1 cellular context compared by ENCODE assay signal in the genomic region with DNA sequence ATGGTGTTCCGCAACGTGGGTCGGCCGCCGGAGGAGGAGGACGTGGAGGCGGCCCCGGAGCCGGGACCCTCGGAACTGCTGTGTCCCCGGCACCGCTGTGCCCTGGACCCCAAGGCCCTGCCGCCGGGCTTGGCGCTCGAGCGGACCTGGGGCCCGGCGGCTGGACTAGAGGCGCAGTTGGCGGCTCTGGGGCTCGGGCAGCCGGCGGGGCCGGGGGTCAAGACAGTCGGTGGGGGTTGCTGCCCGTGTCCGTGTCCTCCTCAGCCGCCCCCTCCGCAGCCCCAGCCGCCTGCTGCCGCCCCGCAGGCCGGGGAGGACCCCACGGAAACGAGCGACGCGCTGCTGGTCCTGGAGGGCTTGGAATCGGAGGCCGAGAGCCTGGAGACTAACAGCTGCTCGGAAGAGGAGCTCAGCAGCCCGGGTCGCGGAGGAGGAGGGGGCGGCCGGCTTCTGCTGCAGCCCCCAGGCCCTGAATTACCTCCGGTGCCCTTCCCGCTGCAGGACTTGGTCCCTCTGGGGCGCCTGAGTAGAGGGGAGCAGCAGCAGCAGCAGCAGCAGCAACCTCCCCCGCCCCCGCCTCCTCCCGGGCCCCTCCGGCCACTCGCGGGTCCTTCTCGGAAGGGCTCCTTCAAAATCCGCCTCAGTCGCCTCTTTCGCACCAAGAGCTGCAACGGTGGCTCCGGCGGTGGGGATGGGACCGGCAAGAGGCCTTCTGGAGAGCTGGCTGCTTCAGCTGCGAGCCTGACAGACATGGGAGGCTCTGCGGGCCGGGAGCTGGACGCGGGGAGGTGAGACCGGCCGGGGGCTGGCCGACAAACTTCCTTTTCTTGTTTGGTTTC.
TF ChIP-seq lines count a peak whose summit lies in the region.

No MANE protein-coding gene starts in this region.

TF ChIP-seq in HCT116, 20 proteins besides CTCF, POLR2A, EP300 and RAD21 (continued from another document):
- TF ChIP-seq, protein P1, sequence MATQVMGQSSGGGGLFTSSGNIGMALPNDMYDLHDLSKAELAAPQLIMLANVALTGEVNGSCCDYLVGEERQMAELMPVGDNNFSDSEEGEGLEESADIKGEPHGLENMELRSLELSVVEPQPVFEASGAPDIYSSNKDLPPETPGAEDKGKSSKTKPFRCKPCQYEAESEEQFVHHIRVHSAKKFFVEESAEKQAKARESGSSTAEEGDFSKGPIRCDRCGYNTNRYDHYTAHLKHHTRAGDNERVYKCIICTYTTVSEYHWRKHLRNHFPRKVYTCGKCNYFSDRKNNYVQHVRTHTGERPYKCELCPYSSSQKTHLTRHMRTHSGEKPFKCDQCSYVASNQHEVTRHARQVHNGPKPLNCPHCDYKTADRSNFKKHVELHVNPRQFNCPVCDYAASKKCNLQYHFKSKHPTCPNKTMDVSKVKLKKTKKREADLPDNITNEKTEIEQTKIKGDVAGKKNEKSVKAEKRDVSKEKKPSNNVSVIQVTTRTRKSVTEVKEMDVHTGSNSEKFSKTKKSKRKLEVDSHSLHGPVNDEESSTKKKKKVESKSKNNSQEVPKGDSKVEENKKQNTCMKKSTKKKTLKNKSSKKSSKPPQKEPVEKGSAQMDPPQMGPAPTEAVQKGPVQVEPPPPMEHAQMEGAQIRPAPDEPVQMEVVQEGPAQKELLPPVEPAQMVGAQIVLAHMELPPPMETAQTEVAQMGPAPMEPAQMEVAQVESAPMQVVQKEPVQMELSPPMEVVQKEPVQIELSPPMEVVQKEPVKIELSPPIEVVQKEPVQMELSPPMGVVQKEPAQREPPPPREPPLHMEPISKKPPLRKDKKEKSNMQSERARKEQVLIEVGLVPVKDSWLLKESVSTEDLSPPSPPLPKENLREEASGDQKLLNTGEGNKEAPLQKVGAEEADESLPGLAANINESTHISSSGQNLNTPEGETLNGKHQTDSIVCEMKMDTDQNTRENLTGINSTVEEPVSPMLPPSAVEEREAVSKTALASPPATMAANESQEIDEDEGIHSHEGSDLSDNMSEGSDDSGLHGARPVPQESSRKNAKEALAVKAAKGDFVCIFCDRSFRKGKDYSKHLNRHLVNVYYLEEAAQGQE (IDR thresholded peaks at IDR 0.05; ENCODE audit: low read depth): no peak
- TF ChIP-seq FOSL1 (IDR thresholded peaks at IDR 0.05; ENCODE audit: low read depth): no peak
- TF ChIP-seq SRF (IDR thresholded peaks at IDR 0.05; ENCODE audit: low read depth): no peak
- no peak for TF ChIP-seq SIN3A (IDR thresholded peaks at IDR 0.05; ENCODE audit: low read depth)
- TF ChIP-seq POLR2AphosphoS5 (IDR thresholded peaks at IDR 0.05; ENCODE audit: low read depth, low read length): no peak
- TF ChIP-seq EZH2phosphoT487 (IDR thresholded peaks at IDR 0.05; ENCODE audit: borderline replicate concordance): no peak
- TF ChIP-seq ZFX (IDR thresholded peaks at IDR 0.05): no peak
- TF ChIP-seq SP1 (IDR thresholded peaks at IDR 0.05; ENCODE audit: low read depth): no peak
- TF ChIP-seq, protein P2, sequence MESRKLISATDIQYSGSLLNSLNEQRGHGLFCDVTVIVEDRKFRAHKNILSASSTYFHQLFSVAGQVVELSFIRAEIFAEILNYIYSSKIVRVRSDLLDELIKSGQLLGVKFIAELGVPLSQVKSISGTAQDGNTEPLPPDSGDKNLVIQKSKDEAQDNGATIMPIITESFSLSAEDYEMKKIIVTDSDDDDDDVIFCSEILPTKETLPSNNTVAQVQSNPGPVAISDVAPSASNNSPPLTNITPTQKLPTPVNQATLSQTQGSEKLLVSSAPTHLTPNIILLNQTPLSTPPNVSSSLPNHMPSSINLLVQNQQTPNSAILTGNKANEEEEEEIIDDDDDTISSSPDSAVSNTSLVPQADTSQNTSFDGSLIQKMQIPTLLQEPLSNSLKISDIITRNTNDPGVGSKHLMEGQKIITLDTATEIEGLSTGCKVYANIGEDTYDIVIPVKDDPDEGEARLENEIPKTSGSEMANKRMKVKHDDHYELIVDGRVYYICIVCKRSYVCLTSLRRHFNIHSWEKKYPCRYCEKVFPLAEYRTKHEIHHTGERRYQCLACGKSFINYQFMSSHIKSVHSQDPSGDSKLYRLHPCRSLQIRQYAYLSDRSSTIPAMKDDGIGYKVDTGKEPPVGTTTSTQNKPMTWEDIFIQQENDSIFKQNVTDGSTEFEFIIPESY (IDR thresholded peaks at IDR 0.05; ENCODE audit: extremely low read depth, insufficient replicate concordance, low read length): no peak
